24 cellular contexts compared by ENCODE assay signal in the genomic region with DNA sequence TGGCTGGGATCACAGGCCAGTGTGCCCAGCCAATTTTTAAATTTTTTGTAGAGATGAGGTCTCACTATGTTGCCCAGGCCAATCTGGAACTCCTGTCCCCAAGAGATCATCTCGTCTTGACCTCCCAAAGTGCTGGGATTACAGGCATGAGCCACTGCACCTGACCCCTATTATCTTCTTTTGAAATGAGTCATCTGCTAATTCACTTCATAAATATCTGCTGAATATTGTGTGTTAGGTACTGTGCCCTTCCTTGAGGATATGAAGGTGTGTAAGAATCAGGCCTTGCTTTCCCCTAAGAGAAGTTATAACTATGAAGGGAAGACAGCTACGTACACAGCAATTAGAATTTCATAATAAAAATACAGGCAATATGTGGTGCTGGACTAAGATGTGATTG.
"Had no signal": no experiment of that assay in that cellular context is flagged by ENCODE, and none has a peak within 500 bp of the region (broad histone marks: within the 10 kb centered on the region; RNA-seq: fewer than 3 reads in every experiment).

No MANE protein-coding gene starts in this region.

- H3K27ac Mint-ChIP-seq: activated B cell treated with CpG ODN at 0.5 μM for 24 hours; activated CD4-positive, alpha-beta memory T cell treated with anti-CD3 and anti-CD28 coated beads, Interleukin-2, amount 10 ng/mL, durations not matched to agents 7 days and 5 days; activated naive CD4-positive, alpha-beta T cell treated with anti-CD3 and anti-CD28 coated beads for 36 hours; activated naive CD8-positive, alpha-beta T cell; activated T-helper 17 cell treated with anti-CD3 and anti-CD28 coated beads, Interleukin-2, amount 50 U/mL, for 72 hours; T-helper 1 cell treated with Interleukin-12 subunit alpha and Interleukin-12 subunit beta and Interleukin-4 antibody, amounts not matched to agents 30 μg/mL and 1 μg/mL, for 36 hours had no signal

- H3K27ac ChIP-seq: brain microvascular endothelial cell had no signal

- H3K27me3 ChIP-seq: brain microvascular endothelial cell had no signal

- ATAC-seq: activated T-helper 17 cell treated with anti-CD3 and anti-CD28 coated beads, Interleukin-2, amount 50 U/mL, for 72 hours had no signal

- H3K4me1 Mint-ChIP-seq: activated T-helper 17 cell treated with anti-CD3 and anti-CD28 coated beads, Interleukin-2, amount 50 U/mL, for 72 hours had no signal

- H3K36me3 Mint-ChIP-seq: activated naive CD8-positive, alpha-beta T cell had no signal

- H3K4me3 Mint-ChIP-seq: activated B cell treated with CpG ODN at 0.5 μM for 24 hours; activated CD4-positive, alpha-beta memory T cell treated with anti-CD3 and anti-CD28 coated beads, Interleukin-2, amount 10 ng/mL, durations not matched to agents 7 days and 5 days; activated naive CD4-positive, alpha-beta T cell treated with anti-CD3 and anti-CD28 coated beads for 36 hours; activated naive CD8-positive, alpha-beta T cell; activated T-helper 17 cell treated with anti-CD3 and anti-CD28 coated beads, Interleukin-2, amount 50 U/mL, for 72 hours; T-helper 1 cell treated with Interleukin-12 subunit alpha and Interleukin-12 subunit beta and Interleukin-4 antibody, amounts not matched to agents 30 μg/mL and 1 μg/mL, for 36 hours had no signal

- DNase-seq: activated B cell treated with CpG ODN at 0.5 μM for 24 hours; activated CD4-positive, alpha-beta memory T cell treated with anti-CD3 and anti-CD28 coated beads, Interleukin-2, amount 10 ng/mL, durations not matched to agents 7 days and 5 days; activated CD4-positive, alpha-beta T cell treated with anti-CD3 and anti-CD28 coated beads for 1 hour; activated CD4-positive, alpha-beta T cell treated with anti-CD3 and anti-CD28 coated beads, Interleukin-2, amount 50 U/mL, for 1 hour; activated gamma-delta T cell; activated naive CD4-positive, alpha-beta T cell treated with anti-CD3 and anti-CD28 coated beads for 36 hours; activated T-cell treated with anti-CD3 and anti-CD28 coated beads for 4 hours; activated T-cell treated with anti-CD3 and anti-CD28 coated beads, Interleukin-2, amount 50 U/mL, for 48 hours; amygdala; brain microvascular endothelial cell; cerebellar nuclear complex; Karpas-422; MM.1S; NCI-H1105; NCI-H1436; NCI-H1694 treated with DMSO at 0.1 percent for 48 hours; NCI-H2029 treated with DMSO at 0.1 percent for 48 hours; NCI-H510A treated with DMSO at 0.1 percent for 48 hours; NCI-H69; SHP77 treated with DMSO at 0.1 percent for 48 hours; T-helper 9 cell had no signal

- H3K27me3 Mint-ChIP-seq: activated B cell treated with CpG ODN at 0.5 μM for 24 hours; activated CD4-positive, alpha-beta memory T cell treated with anti-CD3 and anti-CD28 coated beads, Interleukin-2, amount 10 ng/mL, durations not matched to agents 7 days and 5 days; activated naive CD8-positive, alpha-beta T cell; activated T-helper 17 cell treated with anti-CD3 and anti-CD28 coated beads, Interleukin-2, amount 50 U/mL, for 72 hours had no signal

- H3K36me3 ChIP-seq: brain microvascular endothelial cell had no signal
